Comparison of ENCODE assay signal across 26 cellular contexts in genomic region chr11:134944986-134945385, GRCh38.
"Had no signal": no experiment of that assay in that cellular context is flagged by ENCODE, and none has a peak within 500 bp of the region (broad histone marks: within the 10 kb centered on the region; RNA-seq: fewer than 3 reads in every experiment).

No MANE protein-coding gene starts in this region.

- H3K36me3 ChIP-seq: esophagus squamous epithelium, heart right ventricle, left lung, right atrium auricular region, stomach, tibial artery had no signal

- H3K27ac Mint-ChIP-seq: effector memory CD8-positive, alpha-beta T cell; nephron progenitor cell; stimulated activated effector memory CD8-positive, alpha-beta T cell treated with anti-CD3 and anti-CD28 coated beads, Interleukin-12 subunit alpha, Interleukin-12 subunit beta, amount 100 ng/mL, for 72 hours; type B pancreatic cell had no signal

- H3K9me3 Mint-ChIP-seq: effector memory CD8-positive, alpha-beta T cell; naive thymus-derived CD8-positive, alpha-beta T cell; nephron progenitor cell; stimulated activated effector memory CD8-positive, alpha-beta T cell treated with anti-CD3 and anti-CD28 coated beads, Interleukin-12 subunit alpha, Interleukin-12 subunit beta, amount 100 ng/mL, for 72 hours; type B pancreatic cell had no signal

- DNase-seq: cortex of kidney; effector memory CD8-positive, alpha-beta T cell; erythroblast; esophagus squamous epithelium; foreskin melanocyte; glutamatergic neuron; heart right ventricle; hippocampal formation; left cardiac atrium; left lung; mesendoderm; midbrain; naive thymus-derived CD8-positive, alpha-beta T cell; nephron progenitor cell; stimulated activated CD4-positive, alpha-beta T cell treated with anti-CD3 and anti-CD28 coated beads, Interleukin-12 subunit alpha, Interleukin-12 subunit beta, amount 100 ng/mL, for 4 hours; stimulated activated CD4-positive, alpha-beta T cell treated with anti-CD3 and anti-CD28 coated beads, Interleukin-1b, Interleukin-23, amount 100 ng/mL, for 48 hours; stimulated activated CD4-positive, alpha-beta T cell treated with anti-CD3 and anti-CD28 coated beads, Interleukin-4, amount 100 ng/mL, for 24 hours; stimulated activated naive CD4-positive, alpha-beta T cell treated with Interleukin-2 at 50 U/mL for 16 hours; stomach; tibial artery had no signal

- ATAC-seq: effector memory CD8-positive, alpha-beta T cell; heart right ventricle; left cardiac atrium; left lung; naive thymus-derived CD8-positive, alpha-beta T cell; sciatic nerve; stimulated activated effector memory CD8-positive, alpha-beta T cell treated with anti-CD3 and anti-CD28 coated beads, Interleukin-12 subunit alpha, Interleukin-12 subunit beta, amount 100 ng/mL, for 72 hours had no signal

- H3K4me1 ChIP-seq: parathyroid adenoma had no signal

- H3K9me3 ChIP-seq: esophagus squamous epithelium, heart right ventricle, left lung, right atrium auricular region, stomach, tibial artery had no signal

- H3K4me3 ChIP-seq: esophagus squamous epithelium, heart right ventricle, left lung, right atrium auricular region, smooth muscle cell, stomach, tibial artery had no signal

- H3K4me3 Mint-ChIP-seq: effector memory CD8-positive, alpha-beta T cell; naive thymus-derived CD8-positive, alpha-beta T cell; nephron progenitor cell; stimulated activated effector memory CD8-positive, alpha-beta T cell treated with anti-CD3 and anti-CD28 coated beads, Interleukin-12 subunit alpha, Interleukin-12 subunit beta, amount 100 ng/mL, for 72 hours; type B pancreatic cell had no signal

- H3K36me3 Mint-ChIP-seq: naive thymus-derived CD8-positive, alpha-beta T cell; stimulated activated effector memory CD8-positive, alpha-beta T cell treated with anti-CD3 and anti-CD28 coated beads, Interleukin-12 subunit alpha, Interleukin-12 subunit beta, amount 100 ng/mL, for 72 hours; type B pancreatic cell had no signal

- H3K27ac ChIP-seq: esophagus squamous epithelium, heart right ventricle, left lung, parathyroid adenoma, right atrium auricular region, stomach, tibial artery had no signal

- H3K4me1 Mint-ChIP-seq: naive thymus-derived CD8-positive, alpha-beta T cell; stimulated activated effector memory CD8-positive, alpha-beta T cell treated with anti-CD3 and anti-CD28 coated beads, Interleukin-12 subunit alpha, Interleukin-12 subunit beta, amount 100 ng/mL, for 72 hours had no signal

- H3K27me3 ChIP-seq: right atrium auricular region, tibial artery had no signal
